Comparison of ENCODE assay signal across 13 cellular contexts in the genomic region with DNA sequence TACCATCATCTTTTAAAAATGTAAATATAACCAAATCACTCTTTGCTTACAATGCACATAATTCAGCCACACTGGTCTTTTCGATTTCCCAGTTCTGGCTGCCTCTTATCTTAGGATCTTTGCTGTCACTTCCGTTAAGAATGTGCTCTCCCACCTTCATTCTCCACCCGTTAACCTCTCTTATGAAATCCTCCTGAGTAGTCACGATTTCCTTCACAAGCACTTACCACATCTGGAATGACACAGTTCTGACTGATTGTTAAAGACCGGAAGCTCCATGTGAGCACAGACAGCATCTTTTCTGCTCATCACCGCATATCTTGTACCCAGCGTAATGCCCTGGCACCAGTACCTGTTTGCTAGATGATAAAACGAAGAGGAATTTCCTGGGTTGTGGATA.
A peak's percentile ranks its signal among the peaks of the same experiment; 100 is the strongest.
DNase-seq lines count a peak whose midpoint lies in the region; ATAC-seq and TF ChIP-seq lines count a peak whose summit lies in the region.
"Had no signal": no experiment of that assay in that cellular context is flagged by ENCODE, and none has a peak within 500 bp of the region (broad histone marks: within the 10 kb centered on the region; RNA-seq: fewer than 3 reads in every experiment).

No MANE protein-coding gene starts in this region.

- peak overlapping the region; percentile 68 for H3K27ac ChIP-seq in brain microvascular endothelial cell
- no peak overlapping the region for H3K27ac ChIP-seq in hepatocyte
- H3K27ac ChIP-seq: gastrocnemius medialis had no signal

- in situ Hi-C loops in brain microvascular endothelial cell (cut with HindIII; ENCODE audit: low pct_ligation_motif_present, low sequenced_read_pairs), result no loop called here

- H4K20me1 ChIP-seq in hepatocyte (ENCODE audit: insufficient read depth, poor library complexity, severe bottlenecking), result no peaks in the 10 kb centered on the region

- no peaks in the 10 kb centered on the region for H3K9me3 Mint-ChIP-seq in neural crest cell
- H3K9me3 Mint-ChIP-seq: activated CD4-positive, alpha-beta memory T cell treated with anti-CD3 and anti-CD28 coated beads, Interleukin-2, amount 10 ng/mL, durations not matched to agents 7 days and 5 days; memory B cell had no signal

- H3K27ac Mint-ChIP-seq in neural crest cell (ENCODE audit: unreplicated experiment), result peak overlapping the region; percentile 1
- H3K27ac Mint-ChIP-seq: activated CD4-positive, alpha-beta memory T cell treated with anti-CD3 and anti-CD28 coated beads, Interleukin-2, amount 10 ng/mL, durations not matched to agents 7 days and 5 days; memory B cell had no signal

- H3K36me3 ChIP-seq in brain microvascular endothelial cell (replicated peaks) (peaks cover 2% of the 10 kb centered on the region), hepatocyte (replicated peaks; ENCODE audit: insufficient read depth, low read depth) (no peaks in the 10 kb centered on the region)

- H3K4me3 ChIP-seq in brain microvascular endothelial cell (ENCODE audit: low read depth, low read length) (no peak overlapping the region), hepatocyte (no peak overlapping the region)
- H3K4me3 ChIP-seq: gastrocnemius medialis had no signal

- H3K9me2 ChIP-seq in hepatocyte (replicated peaks; ENCODE audit: insufficient read depth), result no peaks in the 10 kb centered on the region

- H3K4me2 ChIP-seq in hepatocyte, result no peak overlapping the region

- TF ChIP-seq CTCF in brain microvascular endothelial cell (IDR thresholded peaks at IDR 0.05; ENCODE audit: low read depth, low read length, missing control alignments) (no peak), neural crest cell (conservative IDR thresholded peaks at IDR 0.05) (no peak), hepatocyte (IDR thresholded peaks at IDR 0.05; ENCODE audit: poor library complexity) (no peak)

- H3K27me3 ChIP-seq in brain microvascular endothelial cell (replicated peaks) (no peaks in the 10 kb centered on the region), hepatocyte (no peaks in the 10 kb centered on the region)
- H3K27me3 ChIP-seq: gastrocnemius medialis had no signal

- no peak overlapping the region for H3K4me3 Mint-ChIP-seq in neural crest cell
- H3K4me3 Mint-ChIP-seq: activated CD4-positive, alpha-beta memory T cell treated with anti-CD3 and anti-CD28 coated beads, Interleukin-2, amount 10 ng/mL, durations not matched to agents 7 days and 5 days; memory B cell had no signal

- ATAC-seq in GM19351 (IDR thresholded peaks at IDR 0.05; ENCODE audit: unreplicated experiment) (no peak), GM19452 (IDR thresholded peaks at IDR 0.05; ENCODE audit: unreplicated experiment) (no peak)
- ATAC-seq: gastrocnemius medialis, sciatic nerve had no signal

- no peaks in the 10 kb centered on the region for H3K9me3 ChIP-seq in hepatocyte (ENCODE audit: low read depth)
- H3K9me3 ChIP-seq: gastrocnemius medialis had no signal

- WGBS in hepatocyte (ENCODE audit: low lambda C conversion rate, missing lambda C conversion rate), result 79% methylated on average over 8 of the region's 8 CpGs

- H3K4me1 ChIP-seq in hepatocyte (ENCODE audit: insufficient read depth), result no peaks in the 10 kb centered on the region
- H3K4me1 ChIP-seq: gastrocnemius medialis had no signal

- H3K36me3 Mint-ChIP-seq in neural crest cell (ENCODE audit: low read depth), result peaks cover 9% of the 10 kb centered on the region

- peak; percentile 91 for DNase-seq in Daoy (ENCODE audit: low read depth)
- DNase-seq in MV-4-11 (lab: John Stamatoyannopoulos, UW), result peak; percentile 64
- DNase-seq in brain microvascular endothelial cell, result peak; percentile 88
- DNase-seq in neural crest cell (ENCODE audit: low read depth, low spot score), result no peak
- no peak for DNase-seq in hepatocyte (ENCODE audit: low spot score)
- no peak for DNase-seq in NCI-H1436 (lab: John Stamatoyannopoulos, UW)
- DNase-seq: activated CD4-positive, alpha-beta memory T cell treated with anti-CD3 and anti-CD28 coated beads, Interleukin-2, amount 10 ng/mL, durations not matched to agents 7 days and 5 days; gastrocnemius medialis; NCI-H1930 had no signal

- H3K4me1 Mint-ChIP-seq in neural crest cell, result peaks cover 15% of the 10 kb centered on the region
- H3K4me1 Mint-ChIP-seq: activated CD4-positive, alpha-beta memory T cell treated with anti-CD3 and anti-CD28 coated beads, Interleukin-2, amount 10 ng/mL, durations not matched to agents 7 days and 5 days; memory B cell had no signal

- no peaks in the 10 kb centered on the region for H3K79me2 ChIP-seq in hepatocyte

- no peak overlapping the region for H2AFZ ChIP-seq in hepatocyte

- H3K27me3 Mint-ChIP-seq in neural crest cell (ENCODE audit: low read depth), result no peaks in the 10 kb centered on the region
- H3K27me3 Mint-ChIP-seq: activated CD4-positive, alpha-beta memory T cell treated with anti-CD3 and anti-CD28 coated beads, Interleukin-2, amount 10 ng/mL, durations not matched to agents 7 days and 5 days; memory B cell had no signal

Comparison
In these comparisons a context has a peak if more than half of its experiments do, and no peak if none do; other contexts are left out.
1. DNase-seq: peak in Daoy (single experiment), MV-4-11 (single experiment) and brain microvascular endothelial cell (single experiment); none in neural crest cell (single experiment), hepatocyte (single experiment) and NCI-H1436 (single experiment).